ENCODE assay signal across 1 cellular context in the genomic region with DNA sequence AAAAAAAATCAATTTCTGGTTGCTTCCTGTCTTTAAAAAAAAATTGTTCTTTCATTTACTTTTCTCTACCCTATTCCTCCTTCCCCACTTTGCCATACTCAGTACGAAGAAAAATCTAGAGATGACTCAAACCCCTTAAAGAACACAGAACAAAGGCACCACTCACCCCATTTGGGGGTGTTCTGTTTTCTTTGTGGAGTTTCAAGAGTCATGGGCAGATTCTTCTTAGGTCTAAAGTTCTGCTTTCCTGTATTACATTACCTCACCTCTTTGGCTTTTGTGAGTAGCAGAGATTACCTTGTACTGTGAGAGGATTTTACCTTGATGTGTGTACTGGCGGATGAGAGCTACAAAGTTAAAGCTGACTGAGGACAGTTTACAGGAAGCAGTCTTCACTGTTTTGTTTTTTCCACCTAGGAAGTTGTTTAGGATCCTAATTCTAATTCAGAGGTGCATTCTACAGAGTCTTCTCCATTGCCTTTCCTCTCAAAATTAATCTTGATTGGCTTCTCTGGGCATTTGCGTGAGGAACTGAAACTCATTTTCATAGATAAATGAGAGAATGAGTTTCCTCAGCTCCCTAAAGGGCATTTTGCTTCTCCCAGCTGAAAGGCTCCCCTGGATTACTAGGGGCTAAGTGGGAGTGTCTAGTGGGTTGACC.
TF ChIP-seq lines count a peak whose summit lies in the region.

No MANE protein-coding gene starts in this region.

TF ChIP-seq in HepG2, 621 proteins besides CTCF, POLR2A, EP300 and RAD21 (continued from another document and continues in another):
- TF ChIP-seq, protein P1, sequence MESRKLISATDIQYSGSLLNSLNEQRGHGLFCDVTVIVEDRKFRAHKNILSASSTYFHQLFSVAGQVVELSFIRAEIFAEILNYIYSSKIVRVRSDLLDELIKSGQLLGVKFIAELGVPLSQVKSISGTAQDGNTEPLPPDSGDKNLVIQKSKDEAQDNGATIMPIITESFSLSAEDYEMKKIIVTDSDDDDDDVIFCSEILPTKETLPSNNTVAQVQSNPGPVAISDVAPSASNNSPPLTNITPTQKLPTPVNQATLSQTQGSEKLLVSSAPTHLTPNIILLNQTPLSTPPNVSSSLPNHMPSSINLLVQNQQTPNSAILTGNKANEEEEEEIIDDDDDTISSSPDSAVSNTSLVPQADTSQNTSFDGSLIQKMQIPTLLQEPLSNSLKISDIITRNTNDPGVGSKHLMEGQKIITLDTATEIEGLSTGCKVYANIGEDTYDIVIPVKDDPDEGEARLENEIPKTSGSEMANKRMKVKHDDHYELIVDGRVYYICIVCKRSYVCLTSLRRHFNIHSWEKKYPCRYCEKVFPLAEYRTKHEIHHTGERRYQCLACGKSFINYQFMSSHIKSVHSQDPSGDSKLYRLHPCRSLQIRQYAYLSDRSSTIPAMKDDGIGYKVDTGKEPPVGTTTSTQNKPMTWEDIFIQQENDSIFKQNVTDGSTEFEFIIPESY (CRISPR knock-in tag; IDR thresholded peaks at IDR 0.05): no peak
- TF ChIP-seq, protein P2, sequence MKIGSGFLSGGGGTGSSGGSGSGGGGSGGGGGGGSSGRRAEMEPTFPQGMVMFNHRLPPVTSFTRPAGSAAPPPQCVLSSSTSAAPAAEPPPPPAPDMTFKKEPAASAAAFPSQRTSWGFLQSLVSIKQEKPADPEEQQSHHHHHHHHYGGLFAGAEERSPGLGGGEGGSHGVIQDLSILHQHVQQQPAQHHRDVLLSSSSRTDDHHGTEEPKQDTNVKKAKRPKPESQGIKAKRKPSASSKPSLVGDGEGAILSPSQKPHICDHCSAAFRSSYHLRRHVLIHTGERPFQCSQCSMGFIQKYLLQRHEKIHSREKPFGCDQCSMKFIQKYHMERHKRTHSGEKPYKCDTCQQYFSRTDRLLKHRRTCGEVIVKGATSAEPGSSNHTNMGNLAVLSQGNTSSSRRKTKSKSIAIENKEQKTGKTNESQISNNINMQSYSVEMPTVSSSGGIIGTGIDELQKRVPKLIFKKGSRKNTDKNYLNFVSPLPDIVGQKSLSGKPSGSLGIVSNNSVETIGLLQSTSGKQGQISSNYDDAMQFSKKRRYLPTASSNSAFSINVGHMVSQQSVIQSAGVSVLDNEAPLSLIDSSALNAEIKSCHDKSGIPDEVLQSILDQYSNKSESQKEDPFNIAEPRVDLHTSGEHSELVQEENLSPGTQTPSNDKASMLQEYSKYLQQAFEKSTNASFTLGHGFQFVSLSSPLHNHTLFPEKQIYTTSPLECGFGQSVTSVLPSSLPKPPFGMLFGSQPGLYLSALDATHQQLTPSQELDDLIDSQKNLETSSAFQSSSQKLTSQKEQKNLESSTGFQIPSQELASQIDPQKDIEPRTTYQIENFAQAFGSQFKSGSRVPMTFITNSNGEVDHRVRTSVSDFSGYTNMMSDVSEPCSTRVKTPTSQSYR (CRISPR knock-in tag; IDR thresholded peaks at IDR 0.05; ENCODE audit: borderline replicate concordance): 0 out of 2 replicates have a peak, but pooled peaks have one; percentile 22
- TF ChIP-seq SMC3 (IDR thresholded peaks at IDR 0.05; ENCODE audit: low read length): no peak
- TF ChIP-seq ZNF547 (CRISPR knock-in tag; IDR thresholded peaks at IDR 0.05): no peak
- no peak for TF ChIP-seq FOSL1 (CRISPR knock-in tag; IDR thresholded peaks at IDR 0.05; ENCODE audit: borderline replicate concordance)
- TF ChIP-seq, protein P3, sequence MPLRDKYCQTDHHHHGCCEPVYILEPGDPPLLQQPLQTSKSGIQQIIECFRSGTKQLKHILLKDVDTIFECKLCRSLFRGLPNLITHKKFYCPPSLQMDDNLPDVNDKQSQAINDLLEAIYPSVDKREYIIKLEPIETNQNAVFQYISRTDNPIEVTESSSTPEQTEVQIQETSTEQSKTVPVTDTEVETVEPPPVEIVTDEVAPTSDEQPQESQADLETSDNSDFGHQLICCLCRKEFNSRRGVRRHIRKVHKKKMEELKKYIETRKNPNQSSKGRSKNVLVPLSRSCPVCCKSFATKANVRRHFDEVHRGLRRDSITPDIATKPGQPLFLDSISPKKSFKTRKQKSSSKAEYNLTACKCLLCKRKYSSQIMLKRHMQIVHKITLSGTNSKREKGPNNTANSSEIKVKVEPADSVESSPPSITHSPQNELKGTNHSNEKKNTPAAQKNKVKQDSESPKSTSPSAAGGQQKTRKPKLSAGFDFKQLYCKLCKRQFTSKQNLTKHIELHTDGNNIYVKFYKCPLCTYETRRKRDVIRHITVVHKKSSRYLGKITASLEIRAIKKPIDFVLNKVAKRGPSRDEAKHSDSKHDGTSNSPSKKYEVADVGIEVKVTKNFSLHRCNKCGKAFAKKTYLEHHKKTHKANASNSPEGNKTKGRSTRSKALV (CRISPR knock-in tag; IDR thresholded peaks at IDR 0.05): no peak
- TF ChIP-seq, protein P4, sequence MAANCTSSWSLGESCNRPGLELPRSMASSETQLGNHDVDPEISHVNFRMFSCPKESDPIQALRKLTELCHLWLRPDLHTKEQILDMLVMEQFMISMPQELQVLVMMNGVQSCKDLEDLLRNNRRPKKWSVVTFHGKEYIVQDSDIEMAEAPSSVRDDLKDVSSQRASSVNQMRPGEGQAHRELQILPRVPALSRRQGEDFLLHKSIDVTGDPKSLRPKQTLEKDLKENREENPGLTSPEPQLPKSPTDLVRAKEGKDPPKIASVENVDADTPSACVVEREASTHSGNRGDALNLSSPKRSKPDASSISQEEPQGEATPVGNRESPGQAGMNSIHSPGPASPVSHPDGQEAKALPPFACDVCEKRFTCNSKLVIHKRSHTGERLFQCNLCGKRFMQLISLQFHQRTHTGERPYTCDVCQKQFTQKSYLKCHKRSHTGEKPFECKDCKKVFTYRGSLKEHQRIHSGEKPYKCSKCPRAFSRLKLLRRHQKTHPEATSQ (CRISPR knock-in tag; IDR thresholded peaks at IDR 0.05; ENCODE audit: borderline replicate concordance): no peak; the same call in 1 of the 2 replicates
- TF ChIP-seq, protein P5, sequence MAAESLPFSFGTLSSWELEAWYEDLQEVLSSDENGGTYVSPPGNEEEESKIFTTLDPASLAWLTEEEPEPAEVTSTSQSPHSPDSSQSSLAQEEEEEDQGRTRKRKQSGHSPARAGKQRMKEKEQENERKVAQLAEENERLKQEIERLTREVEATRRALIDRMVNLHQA (CRISPR knock-in tag; IDR thresholded peaks at IDR 0.05): no peak
- no peak for TF ChIP-seq NRL (CRISPR knock-in tag; IDR thresholded peaks at IDR 0.05; ENCODE audit: borderline replicate concordance)
- peak; percentile 55; the same call in 1 of the 2 replicates for TF ChIP-seq JUND (CRISPR knock-in tag; IDR thresholded peaks at IDR 0.05)
- TF ChIP-seq ASH2L (IDR thresholded peaks at IDR 0.05; ENCODE audit: insufficient read length, low read depth, low read length): no peak
- TF ChIP-seq CREM (IDR thresholded peaks at IDR 0.05): 0 out of 2 replicates have a peak, but pooled peaks have one; percentile 24
- TF ChIP-seq CREM (CRISPR knock-in tag; IDR thresholded peaks at IDR 0.05): no peak
- TF ChIP-seq, protein P6, sequence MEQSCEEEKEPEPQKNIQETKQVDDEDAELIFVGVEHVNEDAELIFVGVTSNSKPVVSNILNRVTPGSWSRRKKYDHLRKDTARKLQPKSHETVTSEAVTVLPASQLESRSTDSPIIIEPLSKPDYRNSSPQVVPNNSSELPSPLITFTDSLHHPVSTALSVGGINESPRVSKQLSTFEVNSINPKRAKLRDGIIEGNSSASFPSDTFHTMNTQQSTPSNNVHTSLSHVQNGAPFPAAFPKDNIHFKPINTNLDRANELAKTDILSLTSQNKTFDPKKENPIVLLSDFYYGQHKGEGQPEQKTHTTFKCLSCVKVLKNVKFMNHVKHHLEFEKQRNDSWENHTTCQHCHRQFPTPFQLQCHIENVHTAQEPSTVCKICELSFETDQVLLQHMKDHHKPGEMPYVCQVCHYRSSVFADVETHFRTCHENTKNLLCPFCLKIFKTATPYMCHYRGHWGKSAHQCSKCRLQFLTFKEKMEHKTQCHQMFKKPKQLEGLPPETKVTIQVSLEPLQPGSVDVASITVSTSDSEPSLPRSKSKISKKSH (CRISPR knock-in tag; IDR thresholded peaks at IDR 0.05; ENCODE audit: borderline replicate concordance): no peak
- TF ChIP-seq, protein P7, sequence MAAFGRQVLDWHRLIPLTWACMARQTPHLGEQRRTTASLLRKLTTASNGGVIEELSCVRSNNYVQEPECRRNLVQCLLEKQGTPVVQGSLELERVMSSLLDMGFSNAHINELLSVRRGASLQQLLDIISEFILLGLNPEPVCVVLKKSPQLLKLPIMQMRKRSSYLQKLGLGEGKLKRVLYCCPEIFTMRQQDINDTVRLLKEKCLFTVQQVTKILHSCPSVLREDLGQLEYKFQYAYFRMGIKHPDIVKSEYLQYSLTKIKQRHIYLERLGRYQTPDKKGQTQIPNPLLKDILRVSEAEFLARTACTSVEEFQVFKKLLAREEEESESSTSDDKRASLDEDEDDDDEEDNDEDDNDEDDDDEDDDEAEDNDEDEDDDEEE (CRISPR knock-in tag; IDR thresholded peaks at IDR 0.05): no peak
- TF ChIP-seq CAMTA2 (CRISPR knock-in tag; IDR thresholded peaks at IDR 0.05; ENCODE audit: borderline replicate concordance): no peak
- no peak for TF ChIP-seq SALL1 (CRISPR knock-in tag; IDR thresholded peaks at IDR 0.05)
- TF ChIP-seq FOXA3 (CRISPR knock-in tag; IDR thresholded peaks at IDR 0.05): 0 out of 2 replicates have a peak, but pooled peaks have one; percentile 24
- no peak for TF ChIP-seq SPEN (CRISPR knock-in tag; IDR thresholded peaks at IDR 0.05; ENCODE audit: low read depth)
- no peak for TF ChIP-seq ZNF589 (CRISPR knock-in tag; conservative IDR thresholded peaks at IDR 0.05)
- 0 out of 2 replicates have a peak, but pooled peaks have one; percentile 20 for TF ChIP-seq NCOA2 (CRISPR knock-in tag; IDR thresholded peaks at IDR 0.05)
- TF ChIP-seq TOE1 (CRISPR knock-in tag; IDR thresholded peaks at IDR 0.05): no peak
- no peak for TF ChIP-seq ATAD3A (CRISPR knock-in tag; IDR thresholded peaks at IDR 0.05)
- no peak; the same call in 1 of the 2 replicates for TF ChIP-seq CEBPG (CRISPR knock-in tag; IDR thresholded peaks at IDR 0.05)
- TF ChIP-seq, protein P8, sequence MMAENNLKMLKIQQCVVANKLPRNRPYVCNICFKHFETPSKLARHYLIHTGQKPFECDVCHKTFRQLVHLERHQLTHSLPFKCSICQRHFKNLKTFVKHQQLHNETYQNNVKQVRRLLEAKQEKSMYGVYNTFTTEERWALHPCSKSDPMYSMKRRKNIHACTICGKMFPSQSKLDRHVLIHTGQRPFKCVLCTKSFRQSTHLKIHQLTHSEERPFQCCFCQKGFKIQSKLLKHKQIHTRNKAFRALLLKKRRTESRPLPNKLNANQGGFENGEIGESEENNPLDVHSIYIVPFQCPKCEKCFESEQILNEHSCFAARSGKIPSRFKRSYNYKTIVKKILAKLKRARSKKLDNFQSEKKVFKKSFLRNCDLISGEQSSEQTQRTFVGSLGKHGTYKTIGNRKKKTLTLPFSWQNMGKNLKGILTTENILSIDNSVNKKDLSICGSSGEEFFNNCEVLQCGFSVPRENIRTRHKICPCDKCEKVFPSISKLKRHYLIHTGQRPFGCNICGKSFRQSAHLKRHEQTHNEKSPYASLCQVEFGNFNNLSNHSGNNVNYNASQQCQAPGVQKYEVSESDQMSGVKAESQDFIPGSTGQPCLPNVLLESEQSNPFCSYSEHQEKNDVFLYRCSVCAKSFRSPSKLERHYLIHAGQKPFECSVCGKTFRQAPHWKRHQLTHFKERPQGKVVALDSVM (CRISPR knock-in tag; IDR thresholded peaks at IDR 0.05): no peak
- TF ChIP-seq ARHGAP35 (CRISPR knock-in tag; IDR thresholded peaks at IDR 0.05; ENCODE audit: borderline replicate concordance): no peak
- TF ChIP-seq HNF4A (CRISPR knock-in tag; IDR thresholded peaks at IDR 0.05): peak; percentile 71
- TF ChIP-seq ZNF460 (CRISPR knock-in tag; IDR thresholded peaks at IDR 0.05; ENCODE audit: borderline replicate concordance): no peak
- TF ChIP-seq, protein P9, sequence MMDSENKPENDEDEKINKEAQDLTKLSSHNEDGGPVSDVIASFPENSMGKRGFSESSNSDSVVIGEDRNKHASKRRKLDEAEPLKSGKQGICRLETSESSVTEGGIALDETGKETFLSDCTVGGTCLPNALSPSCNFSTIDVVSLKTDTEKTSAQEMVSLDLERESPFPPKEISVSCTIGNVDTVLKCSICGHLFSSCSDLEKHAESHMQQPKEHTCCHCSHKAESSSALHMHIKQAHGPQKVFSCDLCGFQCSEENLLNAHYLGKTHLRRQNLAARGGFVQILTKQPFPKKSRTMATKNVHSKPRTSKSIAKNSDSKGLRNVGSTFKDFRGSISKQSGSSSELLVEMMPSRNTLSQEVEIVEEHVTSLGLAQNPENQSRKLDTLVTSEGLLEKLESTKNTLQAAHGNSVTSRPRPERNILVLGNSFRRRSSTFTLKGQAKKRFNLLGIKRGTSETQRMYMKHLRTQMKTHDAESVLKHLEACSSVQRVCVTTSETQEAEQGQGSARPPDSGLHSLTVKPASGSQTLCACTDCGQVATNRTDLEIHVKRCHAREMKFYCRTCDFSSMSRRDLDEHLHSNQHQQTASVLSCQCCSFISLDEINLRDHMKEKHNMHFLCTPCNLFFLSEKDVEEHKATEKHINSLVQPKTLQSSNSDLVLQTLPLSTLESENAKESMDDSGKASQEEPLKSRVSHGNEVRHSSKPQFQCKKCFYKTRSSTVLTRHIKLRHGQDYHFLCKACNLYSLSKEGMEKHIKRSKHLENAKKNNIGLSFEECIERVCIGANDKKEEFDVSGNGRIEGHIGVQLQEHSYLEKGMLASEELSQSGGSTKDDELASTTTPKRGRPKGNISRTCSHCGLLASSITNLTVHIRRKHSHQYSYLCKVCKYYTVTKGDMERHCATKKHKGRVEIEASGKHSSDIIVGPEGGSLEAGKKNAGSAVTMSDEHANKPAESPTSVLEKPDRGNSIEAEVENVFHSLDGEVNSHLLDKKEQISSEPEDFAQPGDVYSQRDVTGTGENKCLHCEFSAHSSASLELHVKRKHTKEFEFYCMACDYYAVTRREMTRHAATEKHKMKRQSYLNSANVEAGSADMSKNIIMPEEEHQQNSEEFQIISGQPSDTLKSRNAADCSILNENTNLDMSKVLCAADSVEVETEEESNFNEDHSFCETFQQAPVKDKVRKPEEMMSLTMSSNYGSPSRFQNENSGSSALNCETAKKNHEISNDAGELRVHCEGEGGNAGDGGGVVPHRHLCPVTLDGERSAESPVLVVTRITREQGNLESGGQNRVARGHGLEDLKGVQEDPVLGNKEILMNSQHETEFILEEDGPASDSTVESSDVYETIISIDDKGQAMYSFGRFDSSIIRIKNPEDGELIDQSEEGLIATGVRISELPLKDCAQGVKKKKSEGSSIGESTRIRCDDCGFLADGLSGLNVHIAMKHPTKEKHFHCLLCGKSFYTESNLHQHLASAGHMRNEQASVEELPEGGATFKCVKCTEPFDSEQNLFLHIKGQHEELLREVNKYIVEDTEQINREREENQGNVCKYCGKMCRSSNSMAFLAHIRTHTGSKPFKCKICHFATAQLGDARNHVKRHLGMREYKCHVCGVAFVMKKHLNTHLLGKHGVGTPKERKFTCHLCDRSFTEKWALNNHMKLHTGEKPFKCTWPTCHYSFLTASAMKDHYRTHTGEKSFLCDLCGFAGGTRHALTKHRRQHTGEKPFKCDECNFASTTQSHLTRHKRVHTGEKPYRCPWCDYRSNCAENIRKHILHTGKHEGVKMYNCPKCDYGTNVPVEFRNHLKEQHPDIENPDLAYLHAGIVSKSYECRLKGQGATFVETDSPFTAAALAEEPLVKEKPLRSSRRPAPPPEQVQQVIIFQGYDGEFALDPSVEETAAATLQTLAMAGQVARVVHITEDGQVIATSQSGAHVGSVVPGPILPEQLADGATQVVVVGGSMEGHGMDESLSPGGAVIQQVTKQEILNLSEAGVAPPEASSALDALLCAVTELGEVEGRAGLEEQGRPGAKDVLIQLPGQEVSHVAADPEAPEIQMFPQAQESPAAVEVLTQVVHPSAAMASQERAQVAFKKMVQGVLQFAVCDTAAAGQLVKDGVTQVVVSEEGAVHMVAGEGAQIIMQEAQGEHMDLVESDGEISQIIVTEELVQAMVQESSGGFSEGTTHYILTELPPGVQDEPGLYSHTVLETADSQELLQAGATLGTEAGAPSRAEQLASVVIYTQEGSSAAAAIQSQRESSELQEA (CRISPR knock-in tag; IDR thresholded peaks at IDR 0.05; ENCODE audit: not compliant biosample characterization): no peak
- TF ChIP-seq THYN1 (CRISPR knock-in tag; IDR thresholded peaks at IDR 0.05; ENCODE audit: borderline replicate concordance, low read depth): no peak
- TF ChIP-seq ATRX (CRISPR knock-in tag; IDR thresholded peaks at IDR 0.05; ENCODE audit: borderline replicate concordance): no peak
- peak; percentile 58; the same call in 1 of the 2 replicates for TF ChIP-seq TCF7 (IDR thresholded peaks at IDR 0.05; ENCODE audit: low read depth)
- TF ChIP-seq RXRA (CRISPR knock-in tag; IDR thresholded peaks at IDR 0.05): no peak
